ENCODE assay signal across 1 cellular context in the genomic region with DNA sequence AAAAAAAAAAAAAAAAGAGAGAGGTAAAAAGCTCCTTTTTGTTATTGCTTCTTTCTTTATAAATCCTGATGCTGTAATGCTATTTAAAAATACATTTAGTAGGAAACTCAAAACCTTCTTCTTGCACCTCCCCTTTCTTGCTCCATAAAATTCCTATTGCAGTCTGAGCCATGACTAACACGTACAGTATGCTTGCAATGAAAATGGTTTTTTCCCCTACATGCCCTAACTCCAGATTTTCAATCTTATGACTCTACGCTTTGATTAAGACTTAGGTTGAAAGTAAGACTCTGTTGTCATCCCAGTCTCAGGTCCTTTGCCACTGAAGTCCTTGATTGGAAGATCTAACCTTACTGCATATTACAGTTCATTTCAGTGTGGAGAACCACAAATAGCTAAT.
TF ChIP-seq lines count a peak whose summit lies in the region.

No MANE protein-coding gene starts in this region.

TF ChIP-seq in GM12891, 5 proteins besides CTCF, POLR2A, EP300 and RAD21:
- TF ChIP-seq TAF1 (IDR thresholded peaks at IDR 0.05; ENCODE audit: low read depth, low read length), result no peak
- TF ChIP-seq POU2F2 (IDR thresholded peaks at IDR 0.05; ENCODE audit: low read depth, low read length), result no peak
